Comparison of ENCODE assay signal across 10 cellular contexts in genomic region chr2:177784449-177784845, GRCh38.
DNase-seq lines count a peak whose midpoint lies in the region; ATAC-seq, FAIRE-seq and TF ChIP-seq lines count a peak whose summit lies in the region.
"Had no signal": no experiment of that assay in that cellular context is flagged by ENCODE, and none has a peak within 500 bp of the region (broad histone marks: within the 10 kb centered on the region; RNA-seq: fewer than 3 reads in every experiment).

No MANE protein-coding gene starts in this region.

- no peak for TF ChIP-seq CTCF in AG10803 (conservative IDR thresholded peaks at IDR 0.05; ENCODE audit: low read length)
- no peak for TF ChIP-seq CTCF in keratinocyte (optimal IDR thresholded peaks at IDR 0.05 in 1 of 3, IDR thresholded peaks at IDR 0.05 in 1 of 3, conservative IDR thresholded peaks at IDR 0.05 in 1 of 3; ENCODE audit: extremely low read depth in 1 of 3, insufficient read depth in 2 of 3, low read length in 3 of 3)
- no peak for TF ChIP-seq CTCF in osteocyte (IDR thresholded peaks at IDR 0.05)

- H3K4me1 ChIP-seq in keratinocyte (ENCODE audit: control insufficient read depth, extremely low read depth, insufficient read depth, low read length): peaks cover 22% of the 10 kb centered on the region

- no peak overlapping the region for H3K9ac ChIP-seq in keratinocyte (ENCODE audit: control insufficient read depth, extremely low read depth, insufficient read depth, low read length)

- H3K4me2 ChIP-seq in keratinocyte (ENCODE audit: control insufficient read depth, extremely low read depth, insufficient read depth, low read depth, low read length): peak overlapping the region; percentile 64

- H3K36me3 Mint-ChIP-seq in T-helper 2 cell treated with Interferon-gamma antibody and Interleukin-4, amounts not matched to agents 5 μg/mL and 100 μg/mL, for 36 hours (ENCODE audit: low read depth): no peaks in the 10 kb centered on the region
- H3K36me3 Mint-ChIP-seq in osteocyte (ENCODE audit: unreplicated experiment): no peaks in the 10 kb centered on the region

- H3K4me3 ChIP-seq in AG10803 (ENCODE audit: low read length) (peak overlapping the region; percentile 28), keratinocyte (ENCODE audit: control insufficient read depth in 2 of 3, extremely low read depth in 1 of 3, insufficient read depth in 2 of 3, low read depth in 1 of 3, low read length in 3 of 3) (peak overlapping the region in 1 of 3 experiments; percentile 18)

- peaks cover 27% of the 10 kb centered on the region for H3K4me1 Mint-ChIP-seq in T-helper 2 cell treated with Interferon-gamma antibody and Interleukin-4, amounts not matched to agents 5 μg/mL and 100 μg/mL, for 36 hours (ENCODE audit: low read depth)
- H3K4me1 Mint-ChIP-seq in osteocyte (ENCODE audit: unreplicated experiment): peaks cover 7% of the 10 kb centered on the region
- H3K4me1 Mint-ChIP-seq: neural crest cell had no signal

- no peaks in the 10 kb centered on the region for H3K9me1 ChIP-seq in keratinocyte (ENCODE audit: control insufficient read depth, extremely low read depth, insufficient read depth, low read length)

- H2AFZ ChIP-seq in keratinocyte (ENCODE audit: control insufficient read depth, low read length): no peak overlapping the region

- no peaks in the 10 kb centered on the region for H3K36me3 ChIP-seq in keratinocyte (ENCODE audit: control insufficient read depth in 2 of 2, extremely low read depth in 1 of 2, insufficient read depth in 2 of 2, low read length in 2 of 2)

- H3K27ac ChIP-seq in keratinocyte (ENCODE audit: control insufficient read depth, insufficient read depth, low read length): peak overlapping the region; percentile 6

- peaks cover 5% of the 10 kb centered on the region for H3K9me3 Mint-ChIP-seq in T-helper 2 cell treated with Interferon-gamma antibody and Interleukin-4, amounts not matched to agents 5 μg/mL and 100 μg/mL, for 36 hours
- no peaks in the 10 kb centered on the region for H3K9me3 Mint-ChIP-seq in osteocyte (ENCODE audit: unreplicated experiment)

- no peaks in the 10 kb centered on the region for H3K9me3 ChIP-seq in keratinocyte (ENCODE audit: control insufficient read depth, low read depth, low read length)

- ATAC-seq in GM21737 (IDR thresholded peaks at IDR 0.05; ENCODE audit: unreplicated experiment): peak; percentile 17
- ATAC-seq in GM18858 (IDR thresholded peaks at IDR 0.05; ENCODE audit: unreplicated experiment): no peak

- no peak for FAIRE-seq in keratinocyte (lab: Jason Lieb, UNC)

- peak overlapping the region; percentile 51 for H3K4me3 Mint-ChIP-seq in T-helper 2 cell treated with Interferon-gamma antibody and Interleukin-4, amounts not matched to agents 5 μg/mL and 100 μg/mL, for 36 hours
- no peak overlapping the region for H3K4me3 Mint-ChIP-seq in osteocyte (ENCODE audit: unreplicated experiment)
- H3K4me3 Mint-ChIP-seq: neural crest cell had no signal

- no peaks in the 10 kb centered on the region for H3K27me3 ChIP-seq in keratinocyte (ENCODE audit: control insufficient read depth, extremely low read depth, insufficient read depth, low read length)

- dilution Hi-C loops in keratinocyte (cut with MboI; ENCODE audit: extremely low pct_ligation_motif_present, low sequenced_read_pairs): no loop called here

- peak overlapping the region; percentile 72 for H3K27ac Mint-ChIP-seq in T-helper 2 cell treated with Interferon-gamma antibody and Interleukin-4, amounts not matched to agents 5 μg/mL and 100 μg/mL, for 36 hours
- no peak overlapping the region for H3K27ac Mint-ChIP-seq in osteocyte (ENCODE audit: unreplicated experiment)

- no peaks in the 10 kb centered on the region for H3K79me2 ChIP-seq in keratinocyte (ENCODE audit: control insufficient read depth, insufficient read depth, low read length)

- H3K27me3 Mint-ChIP-seq in T-helper 2 cell treated with Interferon-gamma antibody and Interleukin-4, amounts not matched to agents 5 μg/mL and 100 μg/mL, for 36 hours (ENCODE audit: low read depth): peaks cover 7% of the 10 kb centered on the region
- peaks cover 10% of the 10 kb centered on the region for H3K27me3 Mint-ChIP-seq in osteocyte (ENCODE audit: unreplicated experiment)

- peak; percentile 88 for DNase-seq in AG10803 (ENCODE audit: low read depth)
- no peak for DNase-seq in T-helper 2 cell treated with Interferon-gamma antibody and Interleukin-4, amounts not matched to agents 5 μg/mL and 100 μg/mL, for 36 hours (ENCODE audit: low spot score)
- no peak for DNase-seq in keratinocyte (ENCODE audit: low read depth, low spot score)
- DNase-seq in osteocyte (ENCODE audit: extremely low spot score, unreplicated experiment): no peak
- DNase-seq in DMS 273 (lab: John Stamatoyannopoulos, UW; ENCODE audit: unreplicated experiment): no peak
- DNase-seq in stimulated activated CD4-positive, alpha-beta T cell treated with anti-CD3 and anti-CD28 coated beads, Interleukin-4, amount 100 ng/mL, for 4 hours: no peak
- DNase-seq: NCI-H146 had no signal

- H4K20me1 ChIP-seq in keratinocyte (ENCODE audit: control insufficient read depth, extremely low read depth, insufficient read depth, low read length): no peaks in the 10 kb centered on the region
